In the genomic region with DNA sequence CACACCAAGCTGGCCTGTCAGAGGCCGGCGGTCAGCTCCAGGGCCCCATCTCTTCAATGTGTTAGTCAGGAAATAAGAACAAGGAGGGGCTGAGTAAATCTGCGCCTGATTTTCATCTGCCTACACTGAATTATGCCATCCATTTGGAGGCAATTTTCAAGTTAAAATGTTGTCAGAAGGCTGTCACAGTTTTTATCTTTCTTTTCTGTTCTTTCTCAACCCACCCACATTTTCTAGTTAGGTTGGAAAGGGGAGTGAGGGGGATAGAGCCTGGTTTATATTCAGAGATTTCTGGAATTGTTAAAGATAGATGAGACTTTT, we compare ENCODE assay signal across 1 cellular context.
TF ChIP-seq lines count a peak whose summit lies in the region.

No MANE protein-coding gene starts in this region.

TF ChIP-seq in K562, 482 proteins besides CTCF, POLR2A, EP300 and RAD21:
- TF ChIP-seq ZNF695 (CRISPR knock-in tag; IDR thresholded peaks at IDR 0.05) (no peak), FOSL1 (tag; conservative IDR thresholded peaks at IDR 0.05) (no peak), ZSCAN32 (CRISPR knock-in tag; IDR thresholded peaks at IDR 0.05) (no peak), RNF2 (IDR thresholded peaks at IDR 0.05) (no peak)
- TF ChIP-seq, protein P1, sequence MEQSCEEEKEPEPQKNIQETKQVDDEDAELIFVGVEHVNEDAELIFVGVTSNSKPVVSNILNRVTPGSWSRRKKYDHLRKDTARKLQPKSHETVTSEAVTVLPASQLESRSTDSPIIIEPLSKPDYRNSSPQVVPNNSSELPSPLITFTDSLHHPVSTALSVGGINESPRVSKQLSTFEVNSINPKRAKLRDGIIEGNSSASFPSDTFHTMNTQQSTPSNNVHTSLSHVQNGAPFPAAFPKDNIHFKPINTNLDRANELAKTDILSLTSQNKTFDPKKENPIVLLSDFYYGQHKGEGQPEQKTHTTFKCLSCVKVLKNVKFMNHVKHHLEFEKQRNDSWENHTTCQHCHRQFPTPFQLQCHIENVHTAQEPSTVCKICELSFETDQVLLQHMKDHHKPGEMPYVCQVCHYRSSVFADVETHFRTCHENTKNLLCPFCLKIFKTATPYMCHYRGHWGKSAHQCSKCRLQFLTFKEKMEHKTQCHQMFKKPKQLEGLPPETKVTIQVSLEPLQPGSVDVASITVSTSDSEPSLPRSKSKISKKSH (CRISPR knock-in tag; IDR thresholded peaks at IDR 0.05) = no peak
